Comparison of ENCODE assay signal across 25 cellular contexts in the genomic region with DNA sequence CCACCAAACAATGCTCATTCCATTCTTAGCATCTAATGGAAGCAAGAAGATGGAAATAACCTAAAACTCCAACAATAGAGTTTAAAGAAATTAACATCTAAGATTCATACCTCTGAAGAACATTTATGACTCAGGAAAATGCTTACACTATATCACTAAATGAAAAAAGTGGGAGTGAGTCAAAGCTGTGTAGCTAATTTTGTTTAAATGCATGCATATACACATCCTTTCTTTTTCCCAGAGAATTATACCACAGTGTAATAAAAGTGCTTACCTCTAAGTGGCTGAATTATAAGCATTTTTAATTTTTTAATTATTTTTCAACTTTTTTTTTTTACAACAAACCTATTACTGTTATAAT.
"Had no signal": no experiment of that assay in that cellular context is flagged by ENCODE, and none has a peak within 500 bp of the region (broad histone marks: within the 10 kb centered on the region; RNA-seq: fewer than 3 reads in every experiment).

No MANE protein-coding gene starts in this region.

- H3K27ac Mint-ChIP-seq: activated naive CD4-positive, alpha-beta T cell treated with anti-CD3 and anti-CD28 coated beads for 36 hours; activated naive CD8-positive, alpha-beta T cell treated with anti-CD3 and anti-CD28 coated beads for 36 hours; endodermal cell; nephron; stimulated activated naive CD8-positive, alpha-beta T cell treated with anti-CD3 and anti-CD28 coated beads, Interleukin-15, Interleukin-2, amounts not matched to agents 100 ng/mL and 50 ng/mL, for 24 hours; T-helper 17 cell; type B pancreatic cell had no signal

- H3K27me3 ChIP-seq: brain microvascular endothelial cell, gastrocnemius medialis, left lung, right lobe of liver, vagina had no signal

- H3K36me3 Mint-ChIP-seq: activated naive CD8-positive, alpha-beta T cell treated with anti-CD3 and anti-CD28 coated beads for 36 hours; type B pancreatic cell had no signal

- H3K4me3 ChIP-seq: gastrocnemius medialis, left lung, lung, right lobe of liver, vagina had no signal

- H3K36me3 ChIP-seq: brain microvascular endothelial cell, gastrocnemius medialis, left lung, right lobe of liver, vagina, WERI-Rb-1 had no signal

- H3K4me1 Mint-ChIP-seq: activated naive CD8-positive, alpha-beta T cell treated with anti-CD3 and anti-CD28 coated beads for 36 hours; endodermal cell had no signal

- DNase-seq: activated CD4-positive, alpha-beta T cell treated with anti-CD3 and anti-CD28 coated beads for 48 hours; activated CD4-positive, alpha-beta T cell treated with anti-CD3 and anti-CD28 coated beads, Interleukin-2, amount 50 U/mL, for 48 hours; activated CD8-positive, alpha-beta memory T cell treated with anti-CD3 and anti-CD28 coated beads for 24 hours; activated effector memory CD4-positive, alpha-beta T cell treated with Interleukin-2 at 50 U/mL for 16 hours; activated naive CD4-positive, alpha-beta T cell treated with anti-CD3 and anti-CD28 coated beads for 36 hours; activated naive CD8-positive, alpha-beta T cell treated with anti-CD3 and anti-CD28 coated beads for 36 hours; amniotic stem cell; brain microvascular endothelial cell; central memory CD4-positive, alpha-beta T cell; endodermal cell; gastrocnemius medialis; glutamatergic neuron; left lung; right lobe of liver; stimulated activated CD4-positive, alpha-beta T cell treated with anti-CD3 and anti-CD28 coated beads, Interleukin-2, amount 100 ng/mL, for 48 hours; T-helper 17 cell; T1000; WERI-Rb-1 had no signal

- H3K4me3 Mint-ChIP-seq: activated naive CD4-positive, alpha-beta T cell treated with anti-CD3 and anti-CD28 coated beads for 36 hours; activated naive CD8-positive, alpha-beta T cell treated with anti-CD3 and anti-CD28 coated beads for 36 hours; endodermal cell; nephron; stimulated activated naive CD8-positive, alpha-beta T cell treated with anti-CD3 and anti-CD28 coated beads, Interleukin-15, Interleukin-2, amounts not matched to agents 100 ng/mL and 50 ng/mL, for 24 hours; T-helper 17 cell; type B pancreatic cell had no signal

- ATAC-seq: activated CD4-positive, CD25-positive, alpha-beta regulatory T cell treated with anti-CD3 and anti-CD28 coated beads, Interleukin-2, amount 50 U/mL, for 24 hours; gastrocnemius medialis; left lung; right lobe of liver; T-helper 17 cell had no signal

- H3K4me1 ChIP-seq: gastrocnemius medialis had no signal

- H3K27me3 Mint-ChIP-seq: activated naive CD8-positive, alpha-beta T cell treated with anti-CD3 and anti-CD28 coated beads for 36 hours; T-helper 17 cell; type B pancreatic cell had no signal

- H3K27ac ChIP-seq: brain microvascular endothelial cell, epithelial cell of prostate, gastrocnemius medialis, left lung, right lobe of liver, vagina, WERI-Rb-1 had no signal
